22 cellular contexts compared by ENCODE assay signal in the genomic region with DNA sequence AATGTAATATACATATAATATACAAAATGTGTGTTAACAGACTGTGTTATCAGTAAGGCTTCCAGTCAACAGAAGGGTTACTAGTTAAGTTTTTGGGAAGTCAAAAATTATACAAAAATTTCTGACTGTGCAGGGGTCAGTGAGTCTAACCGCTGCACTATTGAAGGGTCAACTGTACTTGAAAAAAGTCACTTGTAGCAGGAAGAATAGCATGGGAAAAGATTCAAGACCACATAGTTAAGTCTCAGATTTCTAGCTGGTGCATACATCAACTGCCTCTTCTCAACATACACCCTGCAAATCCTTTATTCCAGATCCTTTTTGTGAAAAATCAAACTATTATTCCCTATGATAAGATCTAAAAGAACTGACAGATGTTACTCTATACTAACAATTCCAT. TPM values are rescaled to one million over a fixed set of nuclear protein-coding genes. Genes with fewer than 3 reads are reported as not detected.
DNase-seq lines count a peak whose midpoint lies in the region; ATAC-seq and TF ChIP-seq lines count a peak whose summit lies in the region.
"Had no signal": no experiment of that assay in that cellular context is flagged by ENCODE, and none has a peak within 500 bp of the region (broad histone marks: within the 10 kb centered on the region; RNA-seq: fewer than 3 reads in every experiment).

No MANE protein-coding gene starts in this region.

- H3K27ac ChIP-seq in left ventricle myocardium inferior (replicated peaks) (no peak overlapping the region), right atrium auricular region (no peak overlapping the region), WERI-Rb-1 (no peak overlapping the region)
- H3K27ac ChIP-seq: BLaER1 treated with 17β-estradiol and CSF1 and Interleukin-3, amounts not matched to agents 10 nM and 100 nM; HL-60 had no signal

- peaks cover 6% of the 10 kb centered on the region for H3K9me3 ChIP-seq in left ventricle myocardium inferior (replicated peaks)
- no peaks in the 10 kb centered on the region for H3K9me3 ChIP-seq in right atrium auricular region
- no peaks in the 10 kb centered on the region for H3K9me3 ChIP-seq in WERI-Rb-1 (ENCODE audit: severe bottlenecking)
- H3K9me3 ChIP-seq: BLaER1 treated with 17β-estradiol and CSF1 and Interleukin-3, amounts not matched to agents 10 nM and 100 nM had no signal

- H3K27ac Mint-ChIP-seq in osteocyte (ENCODE audit: unreplicated experiment), result peak overlapping the region; percentile 91
- H3K27ac Mint-ChIP-seq: B cell; CD8-positive, alpha-beta T cell; HFFc6 had no signal

- no peaks in the 10 kb centered on the region for H3K27me3 Mint-ChIP-seq in osteocyte (ENCODE audit: unreplicated experiment)

- peaks cover 72% of the 10 kb centered on the region for H3K4me1 Mint-ChIP-seq in osteocyte (ENCODE audit: unreplicated experiment)

- peak overlapping the region; percentile 93 for H3K4me3 ChIP-seq in left ventricle myocardium inferior
- H3K4me3 ChIP-seq in right atrium auricular region, result no peak overlapping the region
- H3K4me3 ChIP-seq in choroid plexus epithelial cell (ENCODE audit: low read depth, low read length), result peak overlapping the region; percentile 4
- no peak overlapping the region for H3K4me3 ChIP-seq in WERI-Rb-1 (ENCODE audit: low read depth, low read length)
- H3K4me3 ChIP-seq: BLaER1 treated with 17β-estradiol and CSF1 and Interleukin-3, amounts not matched to agents 10 nM and 100 nM; GM12878 had no signal

- H3K9me3 Mint-ChIP-seq in osteocyte (ENCODE audit: unreplicated experiment), result no peaks in the 10 kb centered on the region
- H3K9me3 Mint-ChIP-seq: CD8-positive, alpha-beta T cell; HFFc6 had no signal

- H3K27me3 ChIP-seq in left ventricle myocardium inferior (ENCODE audit: low read depth) (no peaks in the 10 kb centered on the region), right atrium auricular region (no peaks in the 10 kb centered on the region), WERI-Rb-1 (ENCODE audit: insufficient read depth, low read depth, severe bottlenecking) (no peaks in the 10 kb centered on the region)

- H3K4me3 Mint-ChIP-seq in osteocyte (ENCODE audit: unreplicated experiment), result peak overlapping the region; percentile 73
- H3K4me3 Mint-ChIP-seq: B cell; CD8-positive, alpha-beta T cell; HFFc6 had no signal

- DNase-seq in left ventricle myocardium inferior (no peak), right atrium auricular region (ENCODE audit: low spot score) (no peak), choroid plexus epithelial cell (ENCODE audit: low read depth) (peak; percentile 67), osteocyte (ENCODE audit: extremely low spot score, unreplicated experiment) (no peak), WERI-Rb-1 (no peak)
- DNase-seq: 8988T; CD8-positive, alpha-beta T cell; COR-L47; DMS 273 treated with DMSO at 0.1 percent for 48 hours; DND-41; EL; GOT3; H7; HFFc6; IMR-90 had no signal

- peaks cover 34% of the 10 kb centered on the region for H3K36me3 Mint-ChIP-seq in osteocyte (ENCODE audit: unreplicated experiment)
- H3K36me3 Mint-ChIP-seq: CD8-positive, alpha-beta T cell had no signal

- H3K36me3 ChIP-seq in left ventricle myocardium inferior (peaks cover 9% of the 10 kb centered on the region), right atrium auricular region (no peaks in the 10 kb centered on the region), WERI-Rb-1 (no peaks in the 10 kb centered on the region)

- ATAC-seq in HG03139 (IDR thresholded peaks at IDR 0.05; ENCODE audit: unreplicated experiment), result no peak
- no peak for ATAC-seq in HG02938 (IDR thresholded peaks at IDR 0.05; ENCODE audit: unreplicated experiment)
- ATAC-seq: CD8-positive, alpha-beta T cell; GM12878; HCT116 had no signal

- TF ChIP-seq CTCF in left ventricle myocardium inferior (IDR thresholded peaks at IDR 0.05; ENCODE audit: borderline replicate concordance) (no peak), right atrium auricular region (IDR thresholded peaks at IDR 0.05) (no peak), choroid plexus epithelial cell (conservative IDR thresholded peaks at IDR 0.05; ENCODE audit: low read depth, low read length) (no peak), osteocyte (IDR thresholded peaks at IDR 0.05) (no peak), WERI-Rb-1 (IDR thresholded peaks at IDR 0.05; ENCODE audit: low read depth, low read length) (no peak)

- intact Hi-C loops in left ventricle myocardium inferior (cut with micrococcal nuclease), result no loop called here

- peaks cover 14% of the 10 kb centered on the region for H3K4me1 ChIP-seq in left ventricle myocardium inferior
- peaks cover 0 to 21% of the 10 kb centered on the region in 2 donors for H3K4me1 ChIP-seq in right atrium auricular region

RNA-seq across cellular contexts. Expression of a gene that starts 5.9 kb away (rescaled TPM):
- total RNA-seq in left ventricle myocardium inferior (18.9 TPM), right atrium auricular region (10 to 100 TPM; 46.9 to 72.3 TPM), osteocyte (303 and 308 TPM in 2 replicates)

Comparison
In these comparisons a context has a peak if more than half of its experiments do, and no peak if none do; other contexts are left out.
1. H3K4me3 ChIP-seq: peak in left ventricle myocardium inferior (single experiment) and choroid plexus epithelial cell (single experiment); none in right atrium auricular region (0 of 2) and WERI-Rb-1 (single experiment).